Comparison of ENCODE assay signal across 8 cellular contexts in the genomic region with DNA sequence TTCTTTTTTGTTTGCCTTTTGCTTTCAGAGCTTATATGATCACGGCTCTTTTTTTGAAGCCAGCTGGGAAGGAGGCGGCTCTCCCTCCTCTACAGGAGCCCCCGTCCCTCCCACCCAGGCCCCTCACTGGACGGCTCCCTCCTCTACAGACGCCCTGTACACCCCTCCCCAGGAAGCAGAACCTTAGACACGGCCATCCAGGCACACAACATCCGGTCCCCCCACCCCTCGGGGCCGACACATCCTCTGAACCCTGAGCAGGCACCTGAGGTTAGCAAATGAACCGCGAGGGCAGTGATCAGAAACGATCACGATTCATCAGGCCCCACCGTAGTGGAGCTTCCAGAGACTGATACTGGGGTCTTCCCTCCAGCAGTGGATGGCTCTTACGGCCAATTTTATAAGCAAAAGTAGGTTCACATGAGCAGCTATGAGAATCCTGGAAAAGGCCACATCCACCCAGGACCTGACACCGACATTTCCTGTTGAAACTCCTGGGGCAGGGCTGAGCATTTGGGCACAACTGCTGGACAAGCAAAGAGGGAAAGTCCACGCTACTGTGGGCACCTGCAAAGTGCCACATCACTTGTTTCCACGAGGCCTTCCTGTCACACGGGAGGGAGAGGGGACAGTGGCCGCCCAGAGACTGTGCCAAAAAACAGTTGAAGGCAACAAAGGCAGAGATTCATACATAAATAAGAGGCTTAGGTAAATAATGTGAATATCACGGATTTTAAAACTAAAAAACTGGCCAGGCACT.
DNase-seq lines count a peak whose midpoint lies in the region; ATAC-seq, FAIRE-seq and TF ChIP-seq lines count a peak whose summit lies in the region.

No MANE protein-coding gene starts in this region.

- intact Hi-C loops in lower lobe of right lung (cut with DNase I), result no loop called here
- intact Hi-C loops in Caco-2 (cut with micrococcal nuclease; ENCODE audit: unreplicated experiment), result no loop called here
- intact Hi-C loops in heart right ventricle (cut with DNase I), result no loop called here

- no peaks in the 10 kb centered on the region for H3K9me3 ChIP-seq in lower lobe of right lung
- no peaks in the 10 kb centered on the region for H3K9me3 ChIP-seq in Caco-2
- peaks cover 0 to 7% (median 0%) of the 10 kb centered on the region in 11 donors for H3K9me3 ChIP-seq in heart right ventricle

- H3K27me3 Mint-ChIP-seq in activated CD4-positive, alpha-beta T cell treated with anti-CD3 and anti-CD28 coated beads, Interleukin-2, amount 10 ng/mL, durations not matched to agents 7 days and 5 days, result no peaks in the 10 kb centered on the region
- no peaks in the 10 kb centered on the region for H3K27me3 Mint-ChIP-seq in Caco-2 (ENCODE audit: insufficient read depth, unreplicated experiment)

- H3K4me3 ChIP-seq in lower lobe of right lung, result no peak overlapping the region
- H3K4me3 ChIP-seq in Caco-2 (ENCODE audit: low read depth, low read length), result no peak overlapping the region
- peak overlapping the region in 1 of 10 donors; percentile 16 for H3K4me3 ChIP-seq in heart right ventricle

- H3K4me1 Mint-ChIP-seq in activated CD4-positive, alpha-beta T cell treated with anti-CD3 and anti-CD28 coated beads, Interleukin-2, amount 10 ng/mL, durations not matched to agents 7 days and 5 days, result peaks cover 89% of the 10 kb centered on the region
- no peaks in the 10 kb centered on the region for H3K4me1 Mint-ChIP-seq in Caco-2 (ENCODE audit: low read depth, unreplicated experiment)

- no peaks in the 10 kb centered on the region for H3K9me3 Mint-ChIP-seq in activated CD4-positive, alpha-beta T cell treated with anti-CD3 and anti-CD28 coated beads, Interleukin-2, amount 10 ng/mL, durations not matched to agents 7 days and 5 days
- H3K9me3 Mint-ChIP-seq in Caco-2 (ENCODE audit: unreplicated experiment), result no peaks in the 10 kb centered on the region

- CTCF ChIA-PET in activated CD4-positive, alpha-beta T cell treated with anti-CD3 and anti-CD28 coated beads, Interleukin-2, amount 10 ng/mL, durations not matched to agents 7 days and 5 days (lab: Charles Lee), result interaction anchor here (1.3 to 3.5 kb wide), 5 partner anchors 9 to 130 kb away, joined by 3 to 29 read pairs (median 8); no protein-coding TSS in a partner anchor
- CTCF ChIA-PET in Caco-2 (lab: Charles Lee), result no interaction called here

- H3K4me1 ChIP-seq in lower lobe of right lung, result peaks cover 18% of the 10 kb centered on the region
- no peaks in the 10 kb centered on the region for H3K4me1 ChIP-seq in Caco-2
- peaks cover 0 to 68% (median 5%) of the 10 kb centered on the region in 9 donors for H3K4me1 ChIP-seq in heart right ventricle

- no peak for TF ChIP-seq CTCF in lower lobe of right lung (IDR thresholded peaks at IDR 0.05)
- no peak for TF ChIP-seq CTCF in Caco-2 (IDR thresholded peaks at IDR 0.05; ENCODE audit: insufficient read depth in 1 of 2, low read depth in 1 of 2, low read length in 1 of 2, severe bottlenecking in 1 of 2, unreplicated experiment in 1 of 2)
- TF ChIP-seq CTCF in heart right ventricle (IDR thresholded peaks at IDR 0.05), result no peak

- peaks cover 76% of the 10 kb centered on the region for H3K36me3 Mint-ChIP-seq in activated CD4-positive, alpha-beta T cell treated with anti-CD3 and anti-CD28 coated beads, Interleukin-2, amount 10 ng/mL, durations not matched to agents 7 days and 5 days (ENCODE audit: low read depth)
- no peaks in the 10 kb centered on the region for H3K36me3 Mint-ChIP-seq in Caco-2 (ENCODE audit: insufficient read depth, unreplicated experiment)

- no TSS peak for BruUV-seq in Caco-2 (replicated peaks; lab: Mats Ljungman, UMichigan)

- H3K36me3 ChIP-seq in lower lobe of right lung (no peaks in the 10 kb centered on the region), Caco-2 (ENCODE audit: control insufficient read depth, insufficient read depth, low read length) (no peaks in the 10 kb centered on the region), heart right ventricle (peaks cover 0 to 7% (median 0%) of the 10 kb centered on the region in 9 donors)

- peak; percentile 97 for FAIRE-seq in GM18507 (lab: Jason Lieb, UNC)

- H3K27me3 ChIP-seq in lower lobe of right lung (ENCODE audit: low read depth), result no peaks in the 10 kb centered on the region
- H3K27me3 ChIP-seq in Caco-2 (replicated peaks; ENCODE audit: control insufficient read depth, insufficient read depth, low read length), result no peaks in the 10 kb centered on the region
- H3K27me3 ChIP-seq in heart right ventricle, result no peaks in the 10 kb centered on the region

- 75 to 78% methylated on average over 19 to 21 of the region's 21 CpGs for WGBS in heart right ventricle, 2 donors

- ATAC-seq in HG03045 (IDR thresholded peaks at IDR 0.05; ENCODE audit: unreplicated experiment), result peak; percentile 44
- peak; percentile 22 to 25 for ATAC-seq in lower lobe of right lung
- no peak for ATAC-seq in heart right ventricle

- peak overlapping the region; percentile 18 for H3K27ac ChIP-seq in lower lobe of right lung
- peak overlapping the region in 1 of 10 donors; percentile 57 for H3K27ac ChIP-seq in heart right ventricle

- no peak for DNase-seq in GM18507 (ENCODE audit: extremely low spot score, insufficient read length, low read depth)
- peak; percentile 83 for DNase-seq in activated CD4-positive, alpha-beta T cell treated with anti-CD3 and anti-CD28 coated beads, Interleukin-2, amount 10 ng/mL, durations not matched to agents 7 days and 5 days
- no peak for DNase-seq in lower lobe of right lung
- DNase-seq in Caco-2, result no peak
- no peak for DNase-seq in NCI-H69 (lab: John Stamatoyannopoulos, UW)
- DNase-seq in heart right ventricle, result no peak
- no peak for DNase-seq in DMS79 treated with DMSO at 0.1 percent for 48 hours (lab: John Stamatoyannopoulos, UW)

- peak overlapping the region; percentile 90 for H3K27ac Mint-ChIP-seq in activated CD4-positive, alpha-beta T cell treated with anti-CD3 and anti-CD28 coated beads, Interleukin-2, amount 10 ng/mL, durations not matched to agents 7 days and 5 days
- H3K27ac Mint-ChIP-seq in Caco-2 (ENCODE audit: unreplicated experiment), result no peak overlapping the region

- peak overlapping the region; percentile 75 for H3K4me3 Mint-ChIP-seq in activated CD4-positive, alpha-beta T cell treated with anti-CD3 and anti-CD28 coated beads, Interleukin-2, amount 10 ng/mL, durations not matched to agents 7 days and 5 days
- H3K4me3 Mint-ChIP-seq in Caco-2 (ENCODE audit: unreplicated experiment), result no peak overlapping the region

- POLR2A ChIA-PET in activated CD4-positive, alpha-beta T cell treated with anti-CD3 and anti-CD28 coated beads, Interleukin-2, amount 10 ng/mL, durations not matched to agents 7 days and 5 days (lab: Charles Lee), result no interaction called here
- POLR2A ChIA-PET in Caco-2 (lab: Charles Lee), result no interaction called here

Comparison
In these comparisons a context has a peak if more than half of its experiments do, and no peak if none do; other contexts are left out.
1. ATAC-seq: peak in HG03045 (single experiment) and lower lobe of right lung (2 of 2); none in heart right ventricle (0 of 8).